16 cellular contexts compared by ENCODE assay signal in the genomic region with DNA sequence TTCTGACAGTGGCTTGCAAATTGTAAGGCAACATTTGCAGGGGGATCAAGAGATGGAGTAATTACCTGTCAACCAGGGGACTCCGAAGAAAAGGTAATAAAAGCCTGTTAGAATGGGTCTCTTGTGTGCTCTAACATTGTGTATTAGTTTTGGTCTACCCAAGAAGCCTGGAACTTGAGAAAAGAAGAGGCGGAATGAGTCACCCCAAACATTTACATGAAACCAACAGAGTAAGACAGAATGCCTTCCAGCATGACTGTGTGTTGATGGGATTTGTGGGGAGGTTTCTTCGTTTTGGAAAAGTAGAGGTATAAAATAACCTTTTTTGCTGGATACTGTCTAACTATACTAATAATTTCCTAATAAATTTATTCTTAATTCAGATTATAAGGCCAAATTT. TPM values are rescaled to one million over a fixed set of nuclear protein-coding genes. Genes with fewer than 3 reads are reported as not detected.
DNase-seq lines count a peak whose midpoint lies in the region; ATAC-seq and TF ChIP-seq lines count a peak whose summit lies in the region.
"Had no signal": no experiment of that assay in that cellular context is flagged by ENCODE, and none has a peak within 500 bp of the region (broad histone marks: within the 10 kb centered on the region; RNA-seq: fewer than 3 reads in every experiment).

No MANE protein-coding gene starts in this region.

- DNase-seq in GM04504 (ENCODE audit: low read depth) (peak; percentile 9), brain microvascular endothelial cell (peak; percentile 58), myocyte (ENCODE audit: low read depth) (peak; percentile 26), sciatic nerve (ENCODE audit: low spot score) (no peak)
- DNase-seq: activated CD4-positive, CD25-positive, alpha-beta regulatory T cell treated with anti-CD3 and anti-CD28 coated beads, Interleukin-2, amount 50 U/mL, for 72 hours; heart right ventricle; NCI-H1105 treated with DMSO at 0.1 percent for 48 hours; NCI-H446 treated with DMSO at 0.1 percent for 48 hours; PC-3; right lobe of liver; stomach; T-cell had no signal

- no peaks in the 10 kb centered on the region for H3K36me3 ChIP-seq in brain microvascular endothelial cell (replicated peaks)

- no peak for TF ChIP-seq CTCF in brain microvascular endothelial cell (IDR thresholded peaks at IDR 0.05; ENCODE audit: low read depth, low read length, missing control alignments)

- H3K27me3 ChIP-seq in brain microvascular endothelial cell (replicated peaks) = no peaks in the 10 kb centered on the region
- H3K27me3 ChIP-seq: heart right ventricle, right lobe of liver, stomach had no signal

- no peak overlapping the region for H3K27ac ChIP-seq in brain microvascular endothelial cell
- H3K27ac ChIP-seq: right lobe of liver, stomach had no signal

- no peak overlapping the region for H3K4me3 ChIP-seq in brain microvascular endothelial cell (ENCODE audit: low read depth, low read length)
- H3K4me3 ChIP-seq: heart right ventricle, right lobe of liver, stomach had no signal

- in situ Hi-C loops in brain microvascular endothelial cell (cut with HindIII; ENCODE audit: low pct_ligation_motif_present, low sequenced_read_pairs) = no loop called here

- peak; percentile 53 for ATAC-seq in HG02798 (IDR thresholded peaks at IDR 0.05; ENCODE audit: poor library complexity, unreplicated experiment)
- ATAC-seq in SK-N-SH treated with all-trans-retinoic acid at 6 μM for 48 hours = no peak
- no peak for ATAC-seq in activated CD4-positive, CD25-positive, alpha-beta regulatory T cell treated with anti-CD3 and anti-CD28 coated beads, Interleukin-2, amount 50 U/mL, for 24 hours
- no peak for ATAC-seq in sciatic nerve
- ATAC-seq: heart right ventricle, PC-3, T-cell had no signal

- intact Hi-C loops in sciatic nerve (cut with DNase I) = no loop called here

TF ChIP-seq in SK-N-SH treated with all-trans-retinoic acid at 6 μM for 48 hours, 23 proteins besides CTCF, POLR2A, EP300 and RAD21:
- TF ChIP-seq ZFP30 (CRISPR knock-in tag; IDR thresholded peaks at IDR 0.05) (no peak), ISL1 (CRISPR knock-in tag; IDR thresholded peaks at IDR 0.05) (no peak), TCF4 (CRISPR knock-in tag; IDR thresholded peaks at IDR 0.05; ENCODE audit: borderline replicate concordance) (no peak), ZNF8 (CRISPR knock-in tag; IDR thresholded peaks at IDR 0.05) (no peak), BACH2 (CRISPR knock-in tag; IDR thresholded peaks at IDR 0.05; ENCODE audit: borderline replicate concordance) (no peak)
- TF ChIP-seq, protein P1, sequence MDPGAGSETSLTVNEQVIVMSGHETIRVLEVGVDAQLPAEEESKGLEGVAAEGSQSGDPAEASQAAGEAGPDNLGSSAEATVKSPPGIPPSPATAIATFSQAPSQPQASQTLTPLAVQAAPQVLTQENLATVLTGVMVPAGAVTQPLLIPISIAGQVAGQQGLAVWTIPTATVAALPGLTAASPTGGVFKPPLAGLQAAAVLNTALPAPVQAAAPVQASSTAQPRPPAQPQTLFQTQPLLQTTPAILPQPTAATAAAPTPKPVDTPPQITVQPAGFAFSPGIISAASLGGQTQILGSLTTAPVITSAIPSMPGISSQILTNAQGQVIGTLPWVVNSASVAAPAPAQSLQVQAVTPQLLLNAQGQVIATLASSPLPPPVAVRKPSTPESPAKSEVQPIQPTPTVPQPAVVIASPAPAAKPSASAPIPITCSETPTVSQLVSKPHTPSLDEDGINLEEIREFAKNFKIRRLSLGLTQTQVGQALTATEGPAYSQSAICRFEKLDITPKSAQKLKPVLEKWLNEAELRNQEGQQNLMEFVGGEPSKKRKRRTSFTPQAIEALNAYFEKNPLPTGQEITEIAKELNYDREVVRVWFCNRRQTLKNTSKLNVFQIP (CRISPR knock-in tag; IDR thresholded peaks at IDR 0.05; ENCODE audit: borderline replicate concordance, low read depth) = no peak

RNA-seq across cellular contexts. Expression of a gene that starts 36.7 kb away (rescaled TPM):
- total RNA-seq in myocyte (not detected in 2 replicates), sciatic nerve (not detected)
- not detected for polyA plus RNA-seq in myocyte (2012)
- total RNA-seq: heart right ventricle, liver, PC-3, right lobe of liver, stomach, T-cell had no signal
- polyA plus RNA-seq: heart right ventricle, liver, stomach had no signal

RNA-seq across cellular contexts. Expression of a gene that starts 36.9 kb away (rescaled TPM):
- 1.9 and 4.9 TPM in 2 replicates for total RNA-seq in myocyte
- polyA plus RNA-seq in myocyte (2012) = 0.21 TPM
- 3.6 TPM for total RNA-seq in sciatic nerve
